ENCODE assay signal across 8 cellular contexts in genomic region chr1:246569248-246570238, GRCh38. TPM values are rescaled to one million over a fixed set of nuclear protein-coding genes. Genes with fewer than 3 reads are reported as not detected.
DNase-seq lines count a peak whose midpoint lies in the region; ATAC-seq and TF ChIP-seq lines count a peak whose summit lies in the region.

No MANE protein-coding gene starts in this region.

- H3K9ac ChIP-seq in Karpas-422 (ENCODE audit: low read length): peak overlapping the region; percentile 23

- WGBS in right lobe of liver (ENCODE audit: insufficient coverage, low coverage, low lambda C conversion rate, missing lambda C conversion rate): 58% methylated on average over 8 of the region's 8 CpGs

- POLR2A ChIA-PET in CD4-positive, alpha-beta T cell (lab: Charles Lee): interaction anchor here (0.9 to 2.7 kb wide), 3 partner anchors 10 to 48 kb away, joined by 3 to 11 read pairs (median 5); no protein-coding TSS in a partner anchor

- no peaks in the 10 kb centered on the region for H4K20me1 ChIP-seq in Karpas-422 (ENCODE audit: insufficient read depth, low read depth, low read length)

- intact Hi-C loops in CD4-positive, alpha-beta T cell (cut with DNase I, micrococcal nuclease): loop anchor here (2.0 to 10.0 kb wide), 10 partner anchors 33 to 1915 kb away; partner anchors contain the start of genes SMYD3 (in 2 of the 2), AHCTF1 (in 1 of the 2), DESI2 (in 1 of the 2) and ZNF669 (in 1 of the 2)
- intact Hi-C loops in right lobe of liver (cut with DNase I): no loop called here

- peak in 6 of 10 experiments; percentile 7 to 23 (median 18) for DNase-seq in CD4-positive, alpha-beta T cell
- no peak for DNase-seq in Karpas-422
- DNase-seq in activated T-cell treated with anti-CD3 and anti-CD28 coated beads, Interleukin-2, amount 50 U/mL, for 48 hours: peak; percentile 37 to 43
- no peak for DNase-seq in right lobe of liver
- DNase-seq in HK-2 (ENCODE audit: unreplicated experiment): no peak
- DNase-seq in NCI-H82 treated with DMSO at 0.1 percent for 48 hours (lab: John Stamatoyannopoulos, UW; ENCODE audit: unreplicated experiment): no peak
- no peak for DNase-seq in HuH-7.5 (ENCODE audit: low spot score)

- H3K4me3 Mint-ChIP-seq in CD4-positive, alpha-beta T cell: peak overlapping the region; percentile 89

- peaks cover 96% of the 10 kb centered on the region for H3K79me2 ChIP-seq in Karpas-422 (ENCODE audit: low read length)

- CTCF ChIA-PET in CD4-positive, alpha-beta T cell (lab: Charles Lee): no interaction called here

- ATAC-seq in CD4-positive, alpha-beta T cell (ENCODE audit: poor library complexity): peak; percentile 60
- ATAC-seq in right lobe of liver (no peak), HG03097 (IDR thresholded peaks at IDR 0.05; ENCODE audit: low FRiP score, unreplicated experiment) (no peak)

- H3K9me3 ChIP-seq in CD4-positive, alpha-beta T cell (ENCODE audit: control insufficient read depth, low read length): no peaks in the 10 kb centered on the region
- no peaks in the 10 kb centered on the region for H3K9me3 ChIP-seq in Karpas-422 (ENCODE audit: low read length)
- no peaks in the 10 kb centered on the region for H3K9me3 ChIP-seq in right lobe of liver

- H3K9me2 ChIP-seq in Karpas-422 (replicated peaks; ENCODE audit: insufficient read depth, low read length): no peaks in the 10 kb centered on the region

- H3K4me2 ChIP-seq in Karpas-422 (ENCODE audit: low read depth, low read length, poor library complexity, severe bottlenecking): peak overlapping the region; percentile 77

- no peak overlapping the region for H2AFZ ChIP-seq in Karpas-422 (ENCODE audit: low read length)

- peaks cover 70% of the 10 kb centered on the region for H3K4me1 ChIP-seq in Karpas-422 (ENCODE audit: low read length)
- H3K4me1 ChIP-seq in right lobe of liver: peaks cover 0 to 14% (median 3%) of the 10 kb centered on the region in 4 donors

- H3K27ac Mint-ChIP-seq in CD4-positive, alpha-beta T cell: peak overlapping the region; percentile 96

- no peak for TF ChIP-seq POLR2A in right lobe of liver (IDR thresholded peaks at IDR 0.05)

- peaks cover 2% of the 10 kb centered on the region for H3K9me3 Mint-ChIP-seq in CD4-positive, alpha-beta T cell

- peaks cover 71% of the 10 kb centered on the region for H3K4me1 Mint-ChIP-seq in CD4-positive, alpha-beta T cell (ENCODE audit: low read depth)

- H3K36me3 Mint-ChIP-seq in CD4-positive, alpha-beta T cell (ENCODE audit: low read depth): peaks cover 38% of the 10 kb centered on the region

- H3K27me3 ChIP-seq in CD4-positive, alpha-beta T cell (ENCODE audit: control insufficient read depth, insufficient read depth, low read length): no peaks in the 10 kb centered on the region
- no peaks in the 10 kb centered on the region for H3K27me3 ChIP-seq in Karpas-422 (ENCODE audit: low read length)
- H3K27me3 ChIP-seq in right lobe of liver: no peaks in the 10 kb centered on the region

- TF ChIP-seq CTCF in CD4-positive, alpha-beta T cell (IDR thresholded peaks at IDR 0.05): no peak
- TF ChIP-seq CTCF in right lobe of liver (IDR thresholded peaks at IDR 0.05): no peak

- no peaks in the 10 kb centered on the region for H3K36me3 ChIP-seq in Karpas-422 (ENCODE audit: insufficient read depth, low read length)
- H3K36me3 ChIP-seq in right lobe of liver: no peaks in the 10 kb centered on the region

- H3K27me3 Mint-ChIP-seq in CD4-positive, alpha-beta T cell: no peaks in the 10 kb centered on the region

- peak overlapping the region; percentile 67 for H3K27ac ChIP-seq in CD4-positive, alpha-beta T cell (ENCODE audit: low read depth, low read length)
- H3K27ac ChIP-seq in Karpas-422 (ENCODE audit: low read length): peak overlapping the region; percentile 78
- peak overlapping the region in 2 of 3 donors; percentile 13 to 18 for H3K27ac ChIP-seq in right lobe of liver

- H3K4me3 ChIP-seq in Karpas-422 (ENCODE audit: low read length) (peak overlapping the region; percentile 22; the same call in 1 of the 2 replicates), right lobe of liver (no peak overlapping the region)

RNA-seq across cellular contexts. Expression of gene CNST, which starts 3.3 kb away (rescaled TPM):
- total RNA-seq in CD4-positive, alpha-beta T cell: 10 to 100 TPM; 71.9 to 72.6 TPM
- total RNA-seq in Karpas-422 (2014; rRNA removed; shearing (Covaris generic); ENCODE audit: low replicate concordance): 25.3 and 29.7 TPM in 2 replicates
- total RNA-seq in right lobe of liver: 10 to 100 TPM in 5 of 6 experiments, 1 to 10 TPM in 1; 9.8 to 21.7 (median 14.6) TPM

RNA-seq across cellular contexts. Expression of gene TFB2M, which starts 3.5 kb away (rescaled TPM):
- 1 to 10 TPM; 8.0 to 9.0 TPM for total RNA-seq in CD4-positive, alpha-beta T cell
- total RNA-seq in Karpas-422 (2014; rRNA removed; shearing (Covaris generic); ENCODE audit: low replicate concordance): 20.5 and 27.7 TPM in 2 replicates
- 10 to 100 TPM; 13.1 to 24.8 (median 19.6) TPM for total RNA-seq in right lobe of liver

Comparison
In these comparisons a context has a peak if more than half of its experiments do, and no peak if none do; other contexts are left out.
1. DNase-seq: peak in CD4-positive, alpha-beta T cell (6 of 10) and activated T-cell treated with anti-CD3 and anti-CD28 coated beads, Interleukin-2, amount 50 U/mL, for 48 hours (2 of 2); none in Karpas-422 (single experiment), right lobe of liver (0 of 3), HK-2 (single experiment), NCI-H82 treated with DMSO at 0.1 percent for 48 hours (single experiment) and HuH-7.5 (single experiment).
2. H3K27ac ChIP-seq: peak in every context shown above with its lines; median percentile 78 in Karpas-422; 67 in CD4-positive, alpha-beta T cell; 16 in right lobe of liver.
3. intact Hi-C loops: an anchor here in CD4-positive, alpha-beta T cell (2.0 to 10.0 kb wide); none called in right lobe of liver.